ENCODE assay signal across 21 cellular contexts in genomic region chr14:63180017-63180416, GRCh38. TPM values are rescaled to one million over a fixed set of nuclear protein-coding genes. Genes with fewer than 3 reads are reported as not detected.
DNase-seq lines count a peak whose midpoint lies in the region; ATAC-seq and TF ChIP-seq lines count a peak whose summit lies in the region.
"Had no signal": no experiment of that assay in that cellular context is flagged by ENCODE, and none has a peak within 500 bp of the region (broad histone marks: within the 10 kb centered on the region; RNA-seq: fewer than 3 reads in every experiment).

No MANE protein-coding gene starts in this region.

- no peak for ATAC-seq in foreskin keratinocyte
- ATAC-seq in psoas muscle, result peak in 3 of 4 donors; percentile 24 to 54 (median 37)
- no peak for ATAC-seq in HG03565 (IDR thresholded peaks at IDR 0.05; ENCODE audit: unreplicated experiment)
- no peak for ATAC-seq in GM19395 (IDR thresholded peaks at IDR 0.05; ENCODE audit: unreplicated experiment)
- no peak for ATAC-seq in GM21619 (IDR thresholded peaks at IDR 0.05; ENCODE audit: unreplicated experiment)
- ATAC-seq: A549; activated naive CD4-positive, alpha-beta T cell treated with anti-CD3 and anti-CD28 coated beads, Interleukin-2, amount 50 U/mL, for 72 hours; WTC11 had no signal

- peaks cover 24% of the 10 kb centered on the region for H3K4me1 ChIP-seq in foreskin keratinocyte
- H3K4me1 ChIP-seq in psoas muscle, result no peaks in the 10 kb centered on the region
- H3K4me1 ChIP-seq: A549, BLaER1 had no signal

- no peaks in the 10 kb centered on the region for H3K9me3 ChIP-seq in psoas muscle
- H3K9me3 ChIP-seq: A549, BLaER1 had no signal

- peak overlapping the region; percentile 81 for H3K27ac ChIP-seq in VCaP
- peak overlapping the region; percentile 97 for H3K27ac ChIP-seq in foreskin keratinocyte
- no peak overlapping the region for H3K27ac ChIP-seq in psoas muscle
- H3K27ac ChIP-seq: A549, BLaER1 had no signal

- no peaks in the 10 kb centered on the region for H3K27me3 ChIP-seq in foreskin keratinocyte
- H3K27me3 ChIP-seq in psoas muscle (ENCODE audit: insufficient read depth in 3 of 3, low read length in 2 of 3), result no peaks in the 10 kb centered on the region
- H3K27me3 ChIP-seq: BLaER1, tibial nerve had no signal

- WGBS in psoas muscle, 3 donors, result 22 to 68% (median 46%) methylated on average over 3 of the region's 3 CpGs

- H3K36me3 ChIP-seq in psoas muscle (ENCODE audit: insufficient read depth in 1 of 2, low read depth in 1 of 2), result no peaks in the 10 kb centered on the region
- H3K36me3 ChIP-seq: BLaER1, tibial nerve had no signal

- DNase-seq in AG10803 (ENCODE audit: low read depth), result peak; percentile 61
- no peak for DNase-seq in foreskin keratinocyte
- peak; percentile 27 to 65 for DNase-seq in psoas muscle
- DNase-seq in Kasumi-1 (lab: John Stamatoyannopoulos, UW), result no peak
- DNase-seq: anterior cingulate cortex; central memory CD4-positive, alpha-beta T cell; GF-D8; head of caudate nucleus; naive B cell; NCI-H1694; stimulated activated CD4-positive, alpha-beta T cell treated with anti-CD3 and anti-CD28 coated beads, Interleukin-12 subunit alpha, Interleukin-12 subunit beta, amount 100 ng/mL, for 4 hours; T-helper 9 cell had no signal

- TF ChIP-seq CTCF in AG10803 (conservative IDR thresholded peaks at IDR 0.05; ENCODE audit: low read length) (no peak), VCaP (conservative IDR thresholded peaks at IDR 0.05) (no peak), foreskin keratinocyte (conservative IDR thresholded peaks at IDR 0.05) (no peak), psoas muscle (IDR thresholded peaks at IDR 0.05) (no peak)

- intact Hi-C loops in psoas muscle (cut with DNase I), result no loop called here

- H3K4me3 ChIP-seq in AG10803 (ENCODE audit: low read length) (no peak overlapping the region), psoas muscle (no peak overlapping the region)
- H3K4me3 ChIP-seq: A549, BLaER1, tibial nerve had no signal

RNA-seq across cellular contexts. Expression of gene RHOJ, which starts 24.2 kb away (rescaled TPM):
- total RNA-seq in foreskin keratinocyte (0.07 TPM in 1 of 2 replicates, not detected in the other), psoas muscle (1 to 10 TPM; 3.2 to 7.5 (median 4.9) TPM)
- polyA plus RNA-seq in foreskin keratinocyte (0.03 and 0.11 TPM in 2 replicates), psoas muscle (1 to 10 TPM; 2.2 to 3.7 (median 3.0) TPM)
- total RNA-seq: activated naive CD4-positive, alpha-beta T cell treated with anti-CD3 and anti-CD28 coated beads, Interleukin-2, amount 50 U/mL, for 72 hours had no signal
- polyA plus RNA-seq: A549 had no signal

Comparison
In these comparisons a context has a peak if more than half of its experiments do, and no peak if none do; other contexts are left out.
1. DNase-seq: peak in AG10803 (single experiment) and psoas muscle (2 of 2); none in foreskin keratinocyte (0 of 2) and Kasumi-1 (0 of 2).
2. ATAC-seq: peak in psoas muscle (3 of 4); none in foreskin keratinocyte (single experiment), HG03565 (single experiment), GM19395 (single experiment) and GM21619 (single experiment).